In the genomic region with DNA sequence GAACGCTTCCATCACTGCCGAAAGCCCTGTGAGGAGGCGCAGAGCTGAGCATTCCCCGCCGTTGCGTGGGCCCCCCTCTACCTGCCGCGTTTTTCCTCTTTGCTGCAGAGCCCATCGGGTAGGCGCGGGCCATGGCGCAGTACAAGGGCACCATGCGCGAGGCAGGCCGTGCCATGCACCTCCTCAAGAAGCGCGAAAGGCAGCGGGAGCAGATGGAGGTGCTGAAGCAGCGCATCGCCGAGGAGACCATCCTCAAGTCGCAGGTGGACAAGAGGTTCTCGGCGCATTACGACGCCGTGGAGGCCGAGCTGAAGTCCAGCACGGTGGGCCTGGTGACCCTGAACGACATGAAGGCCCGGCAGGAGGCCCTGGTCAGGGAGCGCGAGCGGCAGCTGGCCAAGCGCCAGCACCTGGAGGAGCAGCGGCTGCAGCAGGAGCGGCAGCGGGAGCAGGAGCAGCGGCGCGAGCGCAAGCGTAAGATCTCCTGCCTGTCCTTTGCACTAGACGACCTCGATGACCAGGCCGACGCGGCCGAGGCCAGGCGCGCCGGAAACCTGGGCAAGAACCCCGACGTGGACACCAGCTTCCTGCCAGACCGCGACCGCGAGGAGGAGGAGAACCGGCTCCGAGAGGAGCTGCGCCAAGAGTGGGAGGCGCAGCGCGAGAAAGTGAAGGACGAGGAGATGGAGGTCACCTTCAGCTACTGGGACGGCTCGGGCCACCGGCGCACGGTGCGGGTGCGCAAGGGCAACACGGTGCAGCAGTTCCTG, we compare ENCODE assay signal across 8 cellular contexts. TPM values are rescaled to one million over a fixed set of nuclear protein-coding genes. Genes with fewer than 3 reads are reported as not detected.
DNase-seq lines count a peak whose midpoint lies in the region; ATAC-seq and TF ChIP-seq lines count a peak whose summit lies in the region.

No MANE protein-coding gene starts in this region.

- peaks cover 3% of the 10 kb centered on the region for H3K36me3 Mint-ChIP-seq in T-cell

- no peaks in the 10 kb centered on the region for H3K36me3 ChIP-seq in parathyroid adenoma (ENCODE audit: control insufficient read depth, insufficient read depth, low read length)

- no peaks in the 10 kb centered on the region for H3K4me1 ChIP-seq in parathyroid adenoma

- H3K4me2 ChIP-seq in parathyroid adenoma (ENCODE audit: low read length) = peak overlapping the region; percentile 29

- peak overlapping the region; percentile 76 to 79 (median 79) for H3K4me3 Mint-ChIP-seq in T-cell

- peak overlapping the region; percentile 65 for H2AFZ ChIP-seq in parathyroid adenoma

- peak overlapping the region; percentile 61 for H3K4me3 ChIP-seq in GM12875 (ENCODE audit: low read depth, low read length)
- peak overlapping the region; percentile 51 for H3K4me3 ChIP-seq in fibroblast of pulmonary artery (replicated peaks; ENCODE audit: low read depth, low read length)
- H3K4me3 ChIP-seq in parathyroid adenoma (ENCODE audit: low read depth, low read length) = peak overlapping the region; percentile 44

- no peaks in the 10 kb centered on the region for H3K9me3 Mint-ChIP-seq in T-cell

- H3K27me3 Mint-ChIP-seq in T-cell = no peaks in the 10 kb centered on the region

- H3K27ac ChIP-seq in parathyroid adenoma = peak overlapping the region; percentile 58

- peak in 3 of 34 experiments; percentile 1 to 6 (median 3) for DNase-seq in T-cell
- peak; percentile 20 for DNase-seq in fibroblast of pulmonary artery (ENCODE audit: low read depth)
- no peak for DNase-seq in NCI-H1694 treated with DMSO at 0.1 percent for 48 hours (lab: John Stamatoyannopoulos, UW)
- DNase-seq in SIG-M5 treated with dmso at 0.1 percent for 504 hours (lab: John Stamatoyannopoulos, UW; ENCODE audit: unreplicated experiment) = no peak

- ATAC-seq in T-cell (replicated peaks in 1 of 4) (peak; percentile 11 to 15 (median 14)), HG03097 (IDR thresholded peaks at IDR 0.05; ENCODE audit: low FRiP score, unreplicated experiment) (no peak), HG02763 (IDR thresholded peaks at IDR 0.05; ENCODE audit: unreplicated experiment) (no peak)

- CTCF ChIA-PET in T-cell (lab: Charles Lee) = interaction anchor here (0.6 to 3.0 kb wide), 16 partner anchors 12 to 205 kb away, joined by 3 to 23 read pairs (median 4); a partner anchor contains a TSS

- no peaks in the 10 kb centered on the region for H3K27me3 ChIP-seq in parathyroid adenoma (ENCODE audit: control insufficient read depth, insufficient read depth, low read length)

- H3K9me3 ChIP-seq in parathyroid adenoma (ENCODE audit: control insufficient read depth, low read length) = no peaks in the 10 kb centered on the region

- H3K4me1 Mint-ChIP-seq in T-cell = peaks cover 20 to 27% (median 24%) of the 10 kb centered on the region in 3 donors

- H3K9ac ChIP-seq in parathyroid adenoma = no peak overlapping the region

- no peak for TF ChIP-seq CTCF in GM12875 (IDR thresholded peaks at IDR 0.05; ENCODE audit: borderline replicate concordance, insufficient read depth, low read depth, low read length)
- TF ChIP-seq CTCF in fibroblast of pulmonary artery (IDR thresholded peaks at IDR 0.05; ENCODE audit: low read length, missing control alignments) = no peak
- TF ChIP-seq CTCF in parathyroid adenoma (IDR thresholded peaks at IDR 0.05) = no peak

- H3K27ac Mint-ChIP-seq in T-cell = peak overlapping the region; percentile 68 to 71

- no peaks in the 10 kb centered on the region for H3K79me2 ChIP-seq in parathyroid adenoma

- POLR2A ChIA-PET in T-cell (lab: Charles Lee) = interaction anchor here in 1 of 2 donors (0.5 to 0.6 kb wide), 2 partner anchors 551 to 587 kb away, joined by 4 to 6 read pairs; no protein-coding TSS in a partner anchor

RNA-seq across cellular contexts. Expression of a gene that starts 0.7 kb away (rescaled TPM):
- 10 to 100 TPM in 3 of 5 donors, 1 to 10 TPM in 2; 2.3 to 14.9 (median 11.6) TPM for total RNA-seq in T-cell

Comparison
In these comparisons a context has a peak if more than half of its experiments do, and no peak if none do; other contexts are left out.
1. ATAC-seq: peak in T-cell (4 of 4); none in HG03097 (single experiment) and HG02763 (single experiment).
2. Peak in every context shown above with its lines, with median percentiles within 50 percentile points of each other: H3K4me3 ChIP-seq.